Comparison of ENCODE assay signal across 18 cellular contexts in genomic region chr9:69019808-69020207, GRCh38. TPM values are rescaled to one million over a fixed set of nuclear protein-coding genes. Genes with fewer than 3 reads are reported as not detected.
DNase-seq lines count a peak whose midpoint lies in the region; FAIRE-seq and TF ChIP-seq lines count a peak whose summit lies in the region.
"Had no signal": no experiment of that assay in that cellular context is flagged by ENCODE, and none has a peak within 500 bp of the region (broad histone marks: within the 10 kb centered on the region; RNA-seq: fewer than 3 reads in every experiment).

No MANE protein-coding gene starts in this region.

- no peaks in the 10 kb centered on the region for H3K27me3 Mint-ChIP-seq in activated naive CD4-positive, alpha-beta T cell treated with anti-CD3 and anti-CD28 coated beads, Interleukin-2, amount 50 U/mL, for 24 hours

- H3K27ac ChIP-seq in small intestine (ENCODE audit: low read depth in 1 of 2, low read length in 1 of 2) (no peak overlapping the region), esophagus squamous epithelium (no peak overlapping the region)
- H3K27ac ChIP-seq: left ventricle myocardium inferior, psoas muscle, SK-N-MC, stomach had no signal

- H3K27ac Mint-ChIP-seq in activated naive CD4-positive, alpha-beta T cell treated with anti-CD3 and anti-CD28 coated beads, Interleukin-2, amount 50 U/mL, for 24 hours: peak overlapping the region; percentile 31
- H3K27ac Mint-ChIP-seq: WTC11 had no signal

- H3K4me3 ChIP-seq in small intestine (ENCODE audit: low read depth in 1 of 2, low read length in 2 of 2): no peak overlapping the region
- no peak overlapping the region for H3K4me3 ChIP-seq in esophagus squamous epithelium
- H3K4me3 ChIP-seq: left ventricle myocardium inferior, psoas muscle, SK-N-MC, stomach had no signal

- H3K9me3 ChIP-seq in small intestine (ENCODE audit: control insufficient read depth, low read depth) (no peaks in the 10 kb centered on the region), esophagus squamous epithelium (no peaks in the 10 kb centered on the region)
- H3K9me3 ChIP-seq: BE2C, left ventricle myocardium inferior, psoas muscle, stomach had no signal

- no peak for TF ChIP-seq CTCF in esophagus squamous epithelium (IDR thresholded peaks at IDR 0.05)

- H3K27me3 ChIP-seq in small intestine (ENCODE audit: control insufficient read depth in 2 of 2, insufficient read depth in 2 of 2, low read length in 2 of 2) (no peaks in the 10 kb centered on the region), esophagus squamous epithelium (no peaks in the 10 kb centered on the region)
- H3K27me3 ChIP-seq: stomach had no signal

- no peak for DNase-seq in activated naive CD4-positive, alpha-beta T cell treated with Interleukin-2 at 50 U/mL for 16 hours
- DNase-seq in NCI-H69 (lab: John Stamatoyannopoulos, UW) (peak; percentile 46), activated T-helper 1 cell treated with Interleukin-2 at 50 U/mL for 16 hours (ENCODE audit: low read depth) (peak; percentile 17), small intestine (peak; percentile 39), NCI-H1417 treated with DMSO at 0.1 percent for 48 hours (lab: John Stamatoyannopoulos, UW) (no peak), esophagus squamous epithelium (lab: John Stamatoyannopoulos, UW) (no peak), ecto neural progenitor cell (ENCODE audit: low spot score) (no peak)
- DNase-seq: BE2C, H7, left ventricle myocardium inferior, NCI-H226, psoas muscle, stomach had no signal

- H3K4me1 Mint-ChIP-seq in activated naive CD4-positive, alpha-beta T cell treated with anti-CD3 and anti-CD28 coated beads, Interleukin-2, amount 50 U/mL, for 24 hours: peaks cover 30% of the 10 kb centered on the region

- WGBS in small intestine, 3 donors: 21 to 34% (median 26%) methylated on average over 3 of the region's 3 CpGs
- WGBS in esophagus squamous epithelium, 2 donors: 51 to 60% methylated on average over 3 of the region's 3 CpGs

- no peaks in the 10 kb centered on the region for H3K36me3 ChIP-seq in small intestine (ENCODE audit: control insufficient read depth in 2 of 2, insufficient read depth in 2 of 2, low read length in 2 of 2)
- no peaks in the 10 kb centered on the region for H3K36me3 ChIP-seq in esophagus squamous epithelium
- H3K36me3 ChIP-seq: BE2C, left ventricle myocardium inferior, stomach had no signal

- no peaks in the 10 kb centered on the region for H3K9me3 Mint-ChIP-seq in activated naive CD4-positive, alpha-beta T cell treated with anti-CD3 and anti-CD28 coated beads, Interleukin-2, amount 50 U/mL, for 24 hours
- H3K9me3 Mint-ChIP-seq: WTC11 had no signal

- intact Hi-C loops in esophagus squamous epithelium (cut with DNase I): no loop called here

- no peak for FAIRE-seq in small intestine (lab: Jason Lieb, UNC)
- FAIRE-seq: GM12891 had no signal

- TF ChIP-seq POLR2A in esophagus squamous epithelium (IDR thresholded peaks at IDR 0.05): no peak

- H3K4me1 ChIP-seq in small intestine (ENCODE audit: control insufficient read depth in 2 of 2, insufficient read depth in 1 of 2, low read depth in 1 of 2, low read length in 1 of 2): peaks cover 0 to 3% of the 10 kb centered on the region in 2 donors
- peaks cover 0 to 9% (median 0%) of the 10 kb centered on the region in 3 donors for H3K4me1 ChIP-seq in esophagus squamous epithelium
- H3K4me1 ChIP-seq: BE2C, psoas muscle had no signal

- no peaks in the 10 kb centered on the region for H3K36me3 Mint-ChIP-seq in activated naive CD4-positive, alpha-beta T cell treated with anti-CD3 and anti-CD28 coated beads, Interleukin-2, amount 50 U/mL, for 24 hours
- H3K36me3 Mint-ChIP-seq: WTC11 had no signal

- peak overlapping the region; percentile 62 for H3K4me3 Mint-ChIP-seq in activated naive CD4-positive, alpha-beta T cell treated with anti-CD3 and anti-CD28 coated beads, Interleukin-2, amount 50 U/mL, for 24 hours
- H3K4me3 Mint-ChIP-seq: WTC11 had no signal

RNA-seq across cellular contexts. Expression of gene PRKACG, which starts 5.9 kb away (rescaled TPM):
- polyA plus RNA-seq in small intestine: not detected
- not detected for total RNA-seq in esophagus squamous epithelium
- total RNA-seq: H7, left ventricle myocardium inferior, myocyte, psoas muscle, stomach, WTC11 had no signal
- polyA plus RNA-seq: psoas muscle, stomach had no signal

RNA-seq across cellular contexts. Expression of gene FXN, which starts 15.7 kb away (rescaled TPM):
- polyA plus RNA-seq in small intestine: 10 to 100 TPM in 1 of 3 donors, 1 to 10 TPM in 2; 2.7 to 16.6 (median 5.4) TPM
- total RNA-seq in esophagus squamous epithelium: 1 to 10 TPM; 1.8 to 6.1 (median 3.9) TPM

Comparison
In these comparisons a context has a peak if more than half of its experiments do, and no peak if none do; other contexts are left out.
1. DNase-seq: peak in NCI-H69 (single experiment), activated T-helper 1 cell treated with Interleukin-2 at 50 U/mL for 16 hours (single experiment) and small intestine (single experiment); none in activated naive CD4-positive, alpha-beta T cell treated with Interleukin-2 at 50 U/mL for 16 hours (single experiment), NCI-H1417 treated with DMSO at 0.1 percent for 48 hours (single experiment), esophagus squamous epithelium (single experiment) and ecto neural progenitor cell (single experiment).